In genomic region chr11:14413307-14414072, GRCh38 we compare ENCODE assay signal across 8 cellular contexts. TPM values are rescaled to one million over a fixed set of nuclear protein-coding genes. Genes with fewer than 3 reads are reported as not detected.
DNase-seq lines count a peak whose midpoint lies in the region; ATAC-seq and TF ChIP-seq lines count a peak whose summit lies in the region.

No MANE protein-coding gene starts in this region.

- H3K9me3 Mint-ChIP-seq in natural killer cell treated with Interleukin-12 subunit alpha and Interleukin-12 subunit beta and Interleukin-15 and Interleukin-18, amount 100 ng/mL, for 72 hours = no peaks in the 10 kb centered on the region
- H3K9me3 Mint-ChIP-seq in naive thymus-derived CD8-positive, alpha-beta T cell = no peaks in the 10 kb centered on the region

- H3K27ac Mint-ChIP-seq in natural killer cell treated with Interleukin-12 subunit alpha and Interleukin-12 subunit beta and Interleukin-15 and Interleukin-18, amount 100 ng/mL, for 72 hours = peak overlapping the region; percentile 97 to 99
- peak overlapping the region in 2 of 10 donors; percentile 52 to 76 for H3K27ac Mint-ChIP-seq in naive thymus-derived CD8-positive, alpha-beta T cell

- no peak for ATAC-seq in natural killer cell treated with Interleukin-12 subunit alpha and Interleukin-12 subunit beta and Interleukin-15 and Interleukin-18, amount 100 ng/mL, for 72 hours
- ATAC-seq in naive thymus-derived CD8-positive, alpha-beta T cell = no peak
- no peak for ATAC-seq in HG03457 (IDR thresholded peaks at IDR 0.05; ENCODE audit: unreplicated experiment)

- H3K9me3 ChIP-seq in DOHH2 (ENCODE audit: control insufficient read depth, insufficient read depth, low read length) = no peaks in the 10 kb centered on the region

- H3K4me2 ChIP-seq in DOHH2 (ENCODE audit: low read length) = no peak overlapping the region

- no peaks in the 10 kb centered on the region for H3K27me3 ChIP-seq in DOHH2 (ENCODE audit: control insufficient read depth, low read length)

- H3K4me1 ChIP-seq in DOHH2 (ENCODE audit: control insufficient read depth, low read length) = no peaks in the 10 kb centered on the region

- POLR2A ChIA-PET in naive thymus-derived CD8-positive, alpha-beta T cell (lab: Charles Lee) = no interaction called here

- no peaks in the 10 kb centered on the region for H3K79me2 ChIP-seq in DOHH2 (ENCODE audit: control insufficient read depth, low read length)

- peak overlapping the region; percentile 38 for H3K4me3 Mint-ChIP-seq in natural killer cell treated with Interleukin-12 subunit alpha and Interleukin-12 subunit beta and Interleukin-15 and Interleukin-18, amount 100 ng/mL, for 72 hours
- no peak overlapping the region for H3K4me3 Mint-ChIP-seq in naive thymus-derived CD8-positive, alpha-beta T cell

- no peaks in the 10 kb centered on the region for H3F3A ChIP-seq in DOHH2 (ENCODE audit: control insufficient read depth, insufficient read depth)

- H3K36me3 ChIP-seq in DOHH2 (ENCODE audit: control insufficient read depth, low read length) = no peaks in the 10 kb centered on the region

- H3K36me3 Mint-ChIP-seq in natural killer cell treated with Interleukin-12 subunit alpha and Interleukin-12 subunit beta and Interleukin-15 and Interleukin-18, amount 100 ng/mL, for 72 hours = no peaks in the 10 kb centered on the region
- no peaks in the 10 kb centered on the region for H3K36me3 Mint-ChIP-seq in naive thymus-derived CD8-positive, alpha-beta T cell

- no peak for TF ChIP-seq POLR2A in NB4 (IDR thresholded peaks at IDR 0.05; ENCODE audit: extremely low read depth, insufficient read length)

- no peaks in the 10 kb centered on the region for H3K27me3 Mint-ChIP-seq in natural killer cell treated with Interleukin-12 subunit alpha and Interleukin-12 subunit beta and Interleukin-15 and Interleukin-18, amount 100 ng/mL, for 72 hours
- H3K27me3 Mint-ChIP-seq in naive thymus-derived CD8-positive, alpha-beta T cell = no peaks in the 10 kb centered on the region

- H3K27ac ChIP-seq in DOHH2 (ENCODE audit: low read depth, low read length) = no peak overlapping the region

- H4K20me1 ChIP-seq in DOHH2 (ENCODE audit: control insufficient read depth, insufficient read depth, low read depth, low read length) = no peaks in the 10 kb centered on the region

- TF ChIP-seq CTCF in DOHH2 (IDR thresholded peaks at IDR 0.05; ENCODE audit: low read depth, low read length, poor library complexity, severe bottlenecking) (peak; percentile 27), NB4 (IDR thresholded peaks at IDR 0.05; ENCODE audit: low read depth, low read length) (peak; percentile 41)

- no peaks in the 10 kb centered on the region for H3K9me2 ChIP-seq in DOHH2 (replicated peaks; ENCODE audit: control insufficient read depth, low read length)

- H3K4me3 ChIP-seq in DOHH2 (ENCODE audit: low read length) (no peak overlapping the region), NB4 (ENCODE audit: low read depth, low read length) (no peak overlapping the region)

- peak; percentile 38 for DNase-seq in NB4 (ENCODE audit: low read depth)
- peak; percentile 64 for DNase-seq in ecto neural progenitor cell (ENCODE audit: low spot score)
- DNase-seq in natural killer cell treated with Interleukin-12 subunit alpha and Interleukin-12 subunit beta and Interleukin-15 and Interleukin-18, amount 100 ng/mL, for 72 hours (ENCODE audit: low spot score) = peak; percentile 76
- DNase-seq in naive thymus-derived CD8-positive, alpha-beta T cell = no peak
- no peak for DNase-seq in COR-L47 (lab: John Stamatoyannopoulos, UW)
- DNase-seq in activated effector memory CD4-positive, alpha-beta T cell treated with anti-CD3 and anti-CD28 coated beads, Interleukin-2, amount 50 U/mL, for 16 hours = no peak

- H3K4me1 Mint-ChIP-seq in natural killer cell treated with Interleukin-12 subunit alpha and Interleukin-12 subunit beta and Interleukin-15 and Interleukin-18, amount 100 ng/mL, for 72 hours (ENCODE audit: low read depth in 2 of 2) = peaks cover 64 to 67% of the 10 kb centered on the region in 2 donors
- H3K4me1 Mint-ChIP-seq in naive thymus-derived CD8-positive, alpha-beta T cell = peaks cover 21 to 57% (median 38%) of the 10 kb centered on the region in 4 donors

RNA-seq across cellular contexts. Expression of gene RRAS2, which starts 54.5 kb away (rescaled TPM):
- total RNA-seq in natural killer cell treated with Interleukin-12 subunit alpha and Interleukin-12 subunit beta and Interleukin-15 and Interleukin-18, amount 100 ng/mL, for 72 hours = 100 to 1,000 TPM in 1 of 2 donors, 10 to 100 TPM in 1; 97.3 to 141 TPM
- 10 to 100 TPM; 16.0 to 16.2 TPM for total RNA-seq in naive thymus-derived CD8-positive, alpha-beta T cell
- polyA plus RNA-seq in naive thymus-derived CD8-positive, alpha-beta T cell = 10 to 100 TPM in 2 of 3 donors, 1 to 10 TPM in 1; 6.1 to 19.0 (median 10.0) TPM

Comparison
In these comparisons a context has a peak if more than half of its experiments do, and no peak if none do; other contexts are left out.
1. DNase-seq: peak in NB4 (single experiment), ecto neural progenitor cell (single experiment) and natural killer cell treated with Interleukin-12 subunit alpha and Interleukin-12 subunit beta and Interleukin-15 and Interleukin-18, amount 100 ng/mL, for 72 hours (single experiment); none in naive thymus-derived CD8-positive, alpha-beta T cell (0 of 10), COR-L47 (single experiment) and activated effector memory CD4-positive, alpha-beta T cell treated with anti-CD3 and anti-CD28 coated beads, Interleukin-2, amount 50 U/mL, for 16 hours (single experiment).
2. RNA of gene RRAS2, which starts 54.5 kb away (total RNA-seq): 97.3 to 141 TPM in natural killer cell treated with Interleukin-12 subunit alpha and Interleukin-12 subunit beta and Interleukin-15 and Interleukin-18, amount 100 ng/mL, for 72 hours; 16.0 to 16.2 TPM in naive thymus-derived CD8-positive, alpha-beta T cell; every median in the first group is over 4 times any median in the second.